In genomic region chr11:20020716-20021115, GRCh38 we compare ENCODE assay signal across 28 cellular contexts.
"Had no signal": no experiment of that assay in that cellular context is flagged by ENCODE, and none has a peak within 500 bp of the region (broad histone marks: within the 10 kb centered on the region; RNA-seq: fewer than 3 reads in every experiment).

No MANE protein-coding gene starts in this region.

- H3K27ac Mint-ChIP-seq: immature natural killer cell, natural killer cell, progenitor cell of endocrine pancreas, type B pancreatic cell had no signal

- H3K27ac ChIP-seq: epithelial cell of prostate, gastrocnemius medialis, left ventricle myocardium inferior, lower lobe of right lung, parathyroid adenoma, stomach, thyroid gland had no signal

- H3K4me3 ChIP-seq: gastrocnemius medialis, heart right ventricle, left ventricle myocardium inferior, lower lobe of right lung, smooth muscle cell, stomach, thyroid gland had no signal

- H3K9me3 Mint-ChIP-seq: endodermal cell, immature natural killer cell, natural killer cell had no signal

- H3K27me3 ChIP-seq: gastrocnemius medialis, heart right ventricle, stomach, thyroid gland had no signal

- H3K36me3 Mint-ChIP-seq: immature natural killer cell, natural killer cell had no signal

- H3K4me3 Mint-ChIP-seq: immature natural killer cell, natural killer cell, type B pancreatic cell had no signal

- DNase-seq: effector CD8-positive, alpha-beta T cell; endodermal cell; foreskin fibroblast; gastrocnemius medialis; heart right ventricle; hypothalamus; immature natural killer cell; islet precursor cell; kidney glomerular epithelial cell; left colon; left ventricle myocardium inferior; lower lobe of right lung; natural killer cell; stimulated activated CD4-positive, alpha-beta T cell treated with anti-CD3 and anti-CD28 coated beads, Interleukin-12 subunit alpha, Interleukin-12 subunit beta, amount 100 ng/mL, for 4 hours; stimulated activated CD4-positive, alpha-beta T cell treated with anti-CD3 and anti-CD28 coated beads, Interleukin-1b, Interleukin-23, amount 100 ng/mL, for 48 hours; stimulated activated CD4-positive, alpha-beta T cell treated with anti-CD3 and anti-CD28 coated beads, Interleukin-4, amount 100 ng/mL, for 1 hour; stimulated activated CD8-positive, alpha-beta memory T cell treated with anti-CD3 and anti-CD28 coated beads, Interleukin-4, amount 100 ng/mL, for 48 hours; stimulated activated naive CD4-positive, alpha-beta T cell treated with Interleukin-2 at 50 U/mL for 16 hours; stomach; thyroid gland had no signal

- FAIRE-seq: colon had no signal

- H3K9ac ChIP-seq: parathyroid adenoma had no signal

- ATAC-seq: esophagus mucosa, gastrocnemius medialis, heart right ventricle, lower lobe of right lung, natural killer cell, sciatic nerve had no signal

- H3K79me2 ChIP-seq: parathyroid adenoma had no signal

- H3K4me1 Mint-ChIP-seq: immature natural killer cell, natural killer cell had no signal

- H3K4me1 ChIP-seq: lower lobe of right lung had no signal

- H3K9me3 ChIP-seq: gastrocnemius medialis, heart right ventricle, left ventricle myocardium inferior, lower lobe of right lung, stomach, thyroid gland had no signal

- H3K36me3 ChIP-seq: gastrocnemius medialis, heart right ventricle, left ventricle myocardium inferior, lower lobe of right lung, stomach, thyroid gland had no signal

- H3K27me3 Mint-ChIP-seq: progenitor cell of endocrine pancreas, type B pancreatic cell had no signal

- H2AFZ ChIP-seq: parathyroid adenoma had no signal
